Comparison of ENCODE assay signal across 25 cellular contexts in genomic region chr3:172268425-172268824, GRCh38.
"Had no signal": no experiment of that assay in that cellular context is flagged by ENCODE, and none has a peak within 500 bp of the region (broad histone marks: within the 10 kb centered on the region; RNA-seq: fewer than 3 reads in every experiment).

No MANE protein-coding gene starts in this region.

- ATAC-seq: activated CD4-positive, CD25-positive, alpha-beta regulatory T cell treated with anti-CD3 and anti-CD28 coated beads, Interleukin-2, amount 50 U/mL, for 24 hours; activated CD8-positive, alpha-beta T cell treated with anti-CD3 and anti-CD28 coated beads for 36 hours; activated naive CD4-positive, alpha-beta T cell treated with anti-CD3 and anti-CD28 coated beads, Interleukin-2, amount 50 U/mL, for 72 hours; activated naive CD8-positive, alpha-beta T cell treated with anti-CD3 and anti-CD28 coated beads, Interleukin-2, amount 50 U/mL, for 24 hours had no signal

- H3K27ac Mint-ChIP-seq: activated CD8-positive, alpha-beta T cell treated with anti-CD3 and anti-CD28 coated beads for 36 hours; activated naive CD4-positive, alpha-beta T cell treated with anti-CD3 and anti-CD28 coated beads, Interleukin-2, amount 50 U/mL, for 72 hours; activated naive CD8-positive, alpha-beta T cell treated with anti-CD3 and anti-CD28 coated beads, Interleukin-2, amount 50 U/mL, for 24 hours; activated T-helper 1 cell treated with anti-CD3 and anti-CD28 coated beads, Interleukin-12 subunit alpha, Interleukin-12 subunit beta, Interleukin-2, Interleukin-4 antibody, amounts not matched to agents 30 ng/mL and 10 ng/mL and 1 ng/mL, durations not matched to agents 14 hours and 24 hours and 36 hours; T-helper 1 cell treated with Interleukin-12 subunit alpha and Interleukin-12 subunit beta and Interleukin-4 antibody, amounts not matched to agents 30 μg/mL and 1 μg/mL, for 36 hours had no signal

- H3K4me1 Mint-ChIP-seq: activated naive CD8-positive, alpha-beta T cell treated with anti-CD3 and anti-CD28 coated beads, Interleukin-2, amount 50 U/mL, for 24 hours had no signal

- H3K27ac ChIP-seq: brain microvascular endothelial cell, Peyer's patch, RWPE1 had no signal

- H3K4me1 ChIP-seq: Peyer's patch had no signal

- H3K27me3 Mint-ChIP-seq: activated CD8-positive, alpha-beta T cell treated with anti-CD3 and anti-CD28 coated beads for 36 hours; activated naive CD8-positive, alpha-beta T cell treated with anti-CD3 and anti-CD28 coated beads, Interleukin-2, amount 50 U/mL, for 24 hours had no signal

- H3K9me3 ChIP-seq: Peyer's patch had no signal

- H3K27me3 ChIP-seq: brain microvascular endothelial cell, Peyer's patch had no signal

- DNase-seq: activated CD4-positive, alpha-beta T cell treated with anti-CD3 and anti-CD28 coated beads for 4 hours; activated CD8-positive, alpha-beta memory T cell treated with anti-CD3 and anti-CD28 coated beads, Interleukin-2, amount 50 U/mL, for 4 hours; activated CD8-positive, alpha-beta T cell treated with anti-CD3 and anti-CD28 coated beads for 36 hours; activated effector memory CD4-positive, alpha-beta T cell treated with Interleukin-2 at 50 U/mL for 16 hours; activated naive CD4-positive, alpha-beta T cell treated with Interleukin-2 at 50 U/mL for 16 hours; activated naive CD8-positive, alpha-beta T cell treated with anti-CD3 and anti-CD28 coated beads, Interleukin-2, amount 50 U/mL, for 24 hours; amygdala; brain microvascular endothelial cell; Karpas-422; MM.1S; NCI-H1105; NCI-H1436; NCI-H1694 treated with DMSO at 0.1 percent for 48 hours; NCI-H2081; NCI-H510A treated with DMSO at 0.1 percent for 48 hours; NCI-H69; NK-92 treated with Interleukin-12 subunit alpha and Interleukin-12 subunit beta, amount 100 ng/mL, for 24 hours; OCI-M1; Peyer's patch; SHP77 treated with DMSO at 0.1 percent for 48 hours had no signal

- H3K4me3 Mint-ChIP-seq: activated CD8-positive, alpha-beta T cell treated with anti-CD3 and anti-CD28 coated beads for 36 hours; activated naive CD8-positive, alpha-beta T cell treated with anti-CD3 and anti-CD28 coated beads, Interleukin-2, amount 50 U/mL, for 24 hours; activated T-helper 1 cell treated with anti-CD3 and anti-CD28 coated beads, Interleukin-12 subunit alpha, Interleukin-12 subunit beta, Interleukin-2, Interleukin-4 antibody, amounts not matched to agents 30 ng/mL and 10 ng/mL and 1 ng/mL, durations not matched to agents 14 hours and 24 hours and 36 hours; T-helper 1 cell treated with Interleukin-12 subunit alpha and Interleukin-12 subunit beta and Interleukin-4 antibody, amounts not matched to agents 30 μg/mL and 1 μg/mL, for 36 hours had no signal

- H3K4me3 ChIP-seq: Peyer's patch had no signal

- H3K9me3 Mint-ChIP-seq: activated CD8-positive, alpha-beta T cell treated with anti-CD3 and anti-CD28 coated beads for 36 hours; activated naive CD4-positive, alpha-beta T cell treated with anti-CD3 and anti-CD28 coated beads, Interleukin-2, amount 50 U/mL, for 72 hours; activated naive CD8-positive, alpha-beta T cell treated with anti-CD3 and anti-CD28 coated beads, Interleukin-2, amount 50 U/mL, for 24 hours; activated T-helper 1 cell treated with anti-CD3 and anti-CD28 coated beads, Interleukin-12 subunit alpha, Interleukin-12 subunit beta, Interleukin-2, Interleukin-4 antibody, amounts not matched to agents 30 ng/mL and 10 ng/mL and 1 ng/mL, durations not matched to agents 14 hours and 24 hours and 36 hours; T-helper 1 cell treated with Interleukin-12 subunit alpha and Interleukin-12 subunit beta and Interleukin-4 antibody, amounts not matched to agents 30 μg/mL and 1 μg/mL, for 36 hours had no signal
